In the genomic region with DNA sequence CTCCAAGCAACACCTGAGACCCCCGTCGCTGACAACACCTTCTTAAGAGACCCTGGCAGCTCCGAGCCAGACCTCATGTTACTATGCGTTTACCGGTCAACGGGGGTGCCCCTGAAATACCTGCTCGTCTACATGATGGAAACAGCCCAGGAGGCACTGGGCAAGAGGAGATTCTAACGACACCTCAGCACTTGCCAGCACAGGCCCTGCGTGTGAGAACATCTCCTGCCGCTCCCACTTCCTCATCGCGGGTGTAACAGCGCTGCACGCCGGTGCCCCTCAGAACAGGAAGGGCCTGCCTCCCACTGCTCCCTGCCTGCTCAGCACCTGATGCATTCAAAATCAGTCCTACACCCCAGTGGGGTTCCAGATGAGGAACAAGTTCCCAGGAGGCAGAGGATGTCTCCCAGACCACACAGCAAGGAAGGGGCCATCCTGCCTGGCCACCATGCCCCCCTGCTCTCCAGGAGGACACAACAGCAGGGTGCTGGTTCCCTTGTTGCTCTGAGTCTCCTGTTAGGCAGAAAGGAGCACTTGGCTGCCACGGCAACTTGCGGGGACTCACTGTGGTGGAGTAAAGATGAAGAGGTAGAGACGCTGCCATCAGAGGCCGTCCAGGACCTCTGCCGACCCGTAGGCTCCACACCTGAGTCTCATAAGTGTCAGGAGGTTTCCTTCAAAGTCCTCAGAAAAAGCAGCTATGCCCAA, we compare ENCODE assay signal across 10 cellular contexts. TPM values are rescaled to one million over a fixed set of nuclear protein-coding genes. Genes with fewer than 3 reads are reported as not detected.
DNase-seq lines count a peak whose midpoint lies in the region; ATAC-seq and TF ChIP-seq lines count a peak whose summit lies in the region.
"Had no signal": no experiment of that assay in that cellular context is flagged by ENCODE, and none has a peak within 500 bp of the region (broad histone marks: within the 10 kb centered on the region; RNA-seq: fewer than 3 reads in every experiment).

No MANE protein-coding gene starts in this region.

- CTCF ChIA-PET in activated CD8-positive, alpha-beta T cell treated with anti-CD3 and anti-CD28 coated beads, Interleukin-2, amount 10 ng/mL, durations not matched to agents 7 days and 5 days (lab: Charles Lee), result no interaction called here

- TF ChIP-seq CTCF in testis (IDR thresholded peaks at IDR 0.05), result no peak

- peaks cover 13% of the 10 kb centered on the region for H3K9me3 Mint-ChIP-seq in activated CD8-positive, alpha-beta T cell treated with anti-CD3 and anti-CD28 coated beads, Interleukin-2, amount 10 ng/mL, durations not matched to agents 7 days and 5 days (ENCODE audit: insufficient read depth)

- POLR2A ChIA-PET in activated CD8-positive, alpha-beta T cell treated with anti-CD3 and anti-CD28 coated beads, Interleukin-2, amount 10 ng/mL, durations not matched to agents 7 days and 5 days (lab: Charles Lee), result no interaction called here

- intact Hi-C loops in testis (cut with DNase I; ENCODE audit: low total_unique reads), result no loop called here

- H3K27ac Mint-ChIP-seq in activated CD8-positive, alpha-beta T cell treated with anti-CD3 and anti-CD28 coated beads, Interleukin-2, amount 10 ng/mL, durations not matched to agents 7 days and 5 days, result peak overlapping the region; percentile 52

- no peak for ATAC-seq in activated CD8-positive, alpha-beta T cell treated with anti-CD3 and anti-CD28 coated beads, Interleukin-2, amount 10 ng/mL, durations not matched to agents 7 days and 5 days
- ATAC-seq in left lobe of liver, result no peak
- no peak for ATAC-seq in GM18867 (IDR thresholded peaks at IDR 0.05; ENCODE audit: unreplicated experiment)

- H3K9me3 ChIP-seq in testis, result no peaks in the 10 kb centered on the region
- H3K9me3 ChIP-seq in SJCRH30 (replicated peaks), result no peaks in the 10 kb centered on the region; the same call in 1 of the 2 replicates

- H3K4me1 ChIP-seq in testis (peaks cover 54% of the 10 kb centered on the region), SJCRH30 (no peaks in the 10 kb centered on the region)

- DNase-seq in activated CD8-positive, alpha-beta memory T cell treated with anti-CD3 and anti-CD28 coated beads, Interleukin-2, amount 50 U/mL, for 48 hours, result peak; percentile 56
- DNase-seq in activated CD8-positive, alpha-beta memory T cell treated with anti-CD3 and anti-CD28 coated beads, Interleukin-2, amount 50 U/mL, for 4 hours, result no peak
- DNase-seq in activated CD8-positive, alpha-beta T cell treated with anti-CD3 and anti-CD28 coated beads, Interleukin-2, amount 10 ng/mL, durations not matched to agents 7 days and 5 days, result peak; percentile 51
- peak; percentile 50 for DNase-seq in left lobe of liver (ENCODE audit: low spot score)
- no peak for DNase-seq in testis
- no peak for DNase-seq in hippocampal formation (lab: John Stamatoyannopoulos, UW)
- DNase-seq in SJCRH30, result no peak

- TF ChIP-seq POLR2A in testis (IDR thresholded peaks at IDR 0.05), result no peak

- WGBS in testis, 2 donors, result 71% methylated on average over 21 of the region's 21 CpGs

- H3K4me3 ChIP-seq in testis, result no peak overlapping the region
- H3K4me3 ChIP-seq in SJCRH30, result no peak overlapping the region
- H3K4me3 ChIP-seq: uterus had no signal

- peak overlapping the region; percentile 53 to 72 for H3K27ac ChIP-seq in testis
- H3K27ac ChIP-seq in SJCRH30, result no peak overlapping the region
- H3K27ac ChIP-seq: SK-N-MC, uterus had no signal

- H3K36me3 ChIP-seq in testis (ENCODE audit: low read depth, missing control alignments) (no peaks in the 10 kb centered on the region), SJCRH30 (no peaks in the 10 kb centered on the region)
- H3K36me3 ChIP-seq: uterus had no signal

- peaks cover 3% of the 10 kb centered on the region for H3K27me3 Mint-ChIP-seq in activated CD8-positive, alpha-beta T cell treated with anti-CD3 and anti-CD28 coated beads, Interleukin-2, amount 10 ng/mL, durations not matched to agents 7 days and 5 days (ENCODE audit: low read depth)

- H3K27me3 ChIP-seq in testis (no peaks in the 10 kb centered on the region), SJCRH30 (no peaks in the 10 kb centered on the region)
- H3K27me3 ChIP-seq: uterus had no signal

- peak overlapping the region; percentile 42 for H3K4me3 Mint-ChIP-seq in activated CD8-positive, alpha-beta T cell treated with anti-CD3 and anti-CD28 coated beads, Interleukin-2, amount 10 ng/mL, durations not matched to agents 7 days and 5 days

- peaks cover 37% of the 10 kb centered on the region for H3K4me1 Mint-ChIP-seq in activated CD8-positive, alpha-beta T cell treated with anti-CD3 and anti-CD28 coated beads, Interleukin-2, amount 10 ng/mL, durations not matched to agents 7 days and 5 days (ENCODE audit: low read depth)

- H3K36me3 Mint-ChIP-seq in activated CD8-positive, alpha-beta T cell treated with anti-CD3 and anti-CD28 coated beads, Interleukin-2, amount 10 ng/mL, durations not matched to agents 7 days and 5 days (ENCODE audit: low read depth), result peaks cover 13% of the 10 kb centered on the region

RNA-seq across cellular contexts. Expression of a gene that starts 2.1 kb away (rescaled TPM):
- 10 to 100 TPM; 27.1 to 34.3 TPM for total RNA-seq in activated CD8-positive, alpha-beta T cell treated with anti-CD3 and anti-CD28 coated beads, Interleukin-2, amount 10 ng/mL, durations not matched to agents 7 days and 5 days
- 128 TPM for total RNA-seq in left lobe of liver
- 100 to 1,000 TPM; 197 to 220 TPM for total RNA-seq in testis
- 185 TPM for polyA plus RNA-seq in testis (ENCODE audit: insufficient read depth, low read depth, low replicate concordance)
- total RNA-seq in SJCRH30 (2014; rRNA removed; shearing (Covaris generic)), result 18.9 and 20.5 TPM in 2 replicates

Comparison
In these comparisons a context has a peak if more than half of its experiments do, and no peak if none do; other contexts are left out.
1. DNase-seq: peak in activated CD8-positive, alpha-beta memory T cell treated with anti-CD3 and anti-CD28 coated beads, Interleukin-2, amount 50 U/mL, for 48 hours (single experiment), activated CD8-positive, alpha-beta T cell treated with anti-CD3 and anti-CD28 coated beads, Interleukin-2, amount 10 ng/mL, durations not matched to agents 7 days and 5 days (single experiment) and left lobe of liver (single experiment); none in activated CD8-positive, alpha-beta memory T cell treated with anti-CD3 and anti-CD28 coated beads, Interleukin-2, amount 50 U/mL, for 4 hours (single experiment), testis (single experiment), hippocampal formation (0 of 2) and SJCRH30 (0 of 2).